Comparison of ENCODE assay signal across 27 cellular contexts in the genomic region with DNA sequence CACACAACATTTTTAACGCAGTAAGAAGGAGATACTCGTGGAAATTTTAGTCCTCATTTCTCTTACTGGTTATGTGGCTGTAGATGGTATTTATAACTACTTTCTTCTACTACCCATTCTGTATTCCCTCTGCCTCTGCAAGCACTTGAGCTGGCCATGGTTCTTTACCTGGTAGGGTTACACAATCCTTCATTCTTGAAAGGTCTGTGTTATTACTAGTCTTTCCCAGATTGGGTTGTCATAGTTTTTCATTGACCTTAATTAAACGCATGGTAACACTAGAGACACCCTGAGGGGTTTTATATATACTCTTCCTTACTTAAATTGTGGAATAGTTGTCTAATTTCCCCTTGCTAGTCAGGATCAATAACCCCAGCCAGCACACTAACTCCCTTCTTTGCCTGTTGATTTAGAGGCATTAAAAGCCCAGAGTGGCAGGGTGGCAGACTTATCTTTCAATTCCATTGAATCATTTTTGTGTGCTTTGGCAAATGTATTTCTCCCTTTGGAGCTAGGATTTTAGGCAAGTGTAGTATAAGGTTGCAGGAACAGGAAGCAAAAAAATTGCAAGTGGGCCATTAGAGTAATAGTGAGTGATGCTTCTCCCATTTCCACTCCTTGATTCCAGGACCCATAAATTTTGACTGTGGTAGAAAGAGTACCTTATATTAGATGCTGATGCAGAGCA.
"Had no signal": no experiment of that assay in that cellular context is flagged by ENCODE, and none has a peak within 500 bp of the region (broad histone marks: within the 10 kb centered on the region; RNA-seq: fewer than 3 reads in every experiment).

No MANE protein-coding gene starts in this region.

- DNase-seq: colonic mucosa; dermis blood vessel endothelial cell; effector CD4-positive, alpha-beta T cell; esophagus squamous epithelium; foreskin fibroblast; head of caudate nucleus; kidney; left cardiac atrium; left ventricle myocardium inferior; lower lobe of right lung; mesenchymal stem cell; midbrain; nucleus accumbens; ovary; spleen; stimulated activated CD4-positive, alpha-beta T cell treated with anti-CD3 and anti-CD28 coated beads, Interleukin-15, amount 100 ng/mL, for 24 hours; stimulated activated CD4-positive, alpha-beta T cell treated with anti-CD3 and anti-CD28 coated beads, Interleukin-1b, Interleukin-23, amount 100 ng/mL, for 48 hours; stimulated activated CD4-positive, alpha-beta T cell treated with anti-CD3 and anti-CD28 coated beads, Interleukin-4, amount 100 ng/mL, for 24 hours; stimulated activated naive B cell treated with anti-CD40 and anti-IgM and Interleukin-4, amounts not matched to agents 10 μg/mL and 1 μg/mL and 100 μg/mL, for 72 hours; stimulated activated naive CD8-positive, alpha-beta T cell treated with anti-CD3 and anti-CD28 coated beads, Interleukin-15, amount 100 ng/mL, for 72 hours had no signal

- H2AFZ ChIP-seq: hepatocyte, neural progenitor cell had no signal

- H3K79me2 ChIP-seq: hepatocyte had no signal

- H3K4me3 ChIP-seq: colonic mucosa, esophagus squamous epithelium, hepatocyte, left ventricle myocardium inferior, lower lobe of right lung, neural progenitor cell, ovary, spleen, testis, tibial nerve had no signal

- H3K4me2 ChIP-seq: hepatocyte, neural progenitor cell had no signal

- H3K9me3 ChIP-seq: colonic mucosa, lower lobe of right lung, ovary, testis had no signal

- H3K27me3 ChIP-seq: colonic mucosa, esophagus squamous epithelium, hepatocyte, neural progenitor cell, ovary, spleen, testis, tibial nerve had no signal

- H3K9ac ChIP-seq: neural progenitor cell had no signal

- H3K4me1 ChIP-seq: colonic mucosa, esophagus squamous epithelium, left ventricle myocardium inferior, lower lobe of right lung, neural progenitor cell, spleen, testis, tibial nerve had no signal

- ATAC-seq: left cardiac atrium; lower lobe of right lung; natural killer cell treated with Interleukin-12 subunit alpha and Interleukin-12 subunit beta and Interleukin-15 and Interleukin-18, amount 100 ng/mL, for 72 hours; sciatic nerve; stimulated activated naive B cell treated with anti-CD40 and anti-IgM and Interleukin-4, amounts not matched to agents 10 μg/mL and 1 μg/mL and 100 μg/mL, for 72 hours; stimulated activated naive CD8-positive, alpha-beta T cell treated with anti-CD3 and anti-CD28 coated beads, Interleukin-15, amount 100 ng/mL, for 72 hours had no signal

- H3K27ac ChIP-seq: colonic mucosa, epithelial cell of prostate, esophagus squamous epithelium, hepatocyte, left ventricle myocardium inferior, lower lobe of right lung, neural progenitor cell, ovary, spleen, testis, tibial nerve had no signal

- H3K36me3 ChIP-seq: colonic mucosa, esophagus squamous epithelium, left ventricle myocardium inferior, lower lobe of right lung, neural progenitor cell, ovary, spleen, tibial nerve had no signal

- FAIRE-seq: kidney had no signal
